In genomic region chr11:97856666-97857065, GRCh38 we compare ENCODE assay signal across 25 cellular contexts.
DNase-seq lines count a peak whose midpoint lies in the region; ATAC-seq, FAIRE-seq and TF ChIP-seq lines count a peak whose summit lies in the region.
"Had no signal": no experiment of that assay in that cellular context is flagged by ENCODE, and none has a peak within 500 bp of the region (broad histone marks: within the 10 kb centered on the region; RNA-seq: fewer than 3 reads in every experiment).

No MANE protein-coding gene starts in this region.

- intact Hi-C loops in K562 (cut with micrococcal nuclease): no loop called here

- no peak for FAIRE-seq in K562 (lab: Jason Lieb, UNC)
- FAIRE-seq: endothelial cell of umbilical vein had no signal

- ATAC-seq in K562: no peak
- no peak for ATAC-seq in HG02938 (IDR thresholded peaks at IDR 0.05; ENCODE audit: unreplicated experiment)
- no peak for ATAC-seq in HG03045 (IDR thresholded peaks at IDR 0.05; ENCODE audit: unreplicated experiment)
- ATAC-seq: mucosa of descending colon; natural killer cell treated with Interleukin-12 subunit alpha and Interleukin-12 subunit beta and Interleukin-15 and Interleukin-18, amount 100 ng/mL, for 72 hours had no signal

- no peak for TF ChIP-seq RAD21 in K562 (CRISPR knock-in tag; conservative IDR thresholded peaks at IDR 0.05 in 1 of 2, IDR thresholded peaks at IDR 0.05 in 1 of 2)

- H3K79me1 ChIP-seq in mesendoderm (ENCODE audit: low read length): no peaks in the 10 kb centered on the region

- H3K36me3 ChIP-seq in HUES48 (ENCODE audit: control insufficient read depth, insufficient read depth, low read length) (no peaks in the 10 kb centered on the region), K562 (ENCODE audit: control insufficient read depth, insufficient read depth, low read length) (no peaks in the 10 kb centered on the region), mesendoderm (ENCODE audit: control insufficient read depth, insufficient read depth, low read length) (no peaks in the 10 kb centered on the region)
- H3K36me3 ChIP-seq: BLaER1, right atrium auricular region, tibial nerve had no signal

- H3K18ac ChIP-seq in mesendoderm (ENCODE audit: low read length): no peak overlapping the region

- H3K9me1 ChIP-seq in K562 (ENCODE audit: control insufficient read depth, insufficient read depth, low read length): no peaks in the 10 kb centered on the region

- H3K79me2 ChIP-seq in K562 (ENCODE audit: control insufficient read depth, insufficient read depth, low read length): no peaks in the 10 kb centered on the region
- H3K79me2 ChIP-seq in mesendoderm (ENCODE audit: control insufficient read depth, insufficient read depth, low read length): no peaks in the 10 kb centered on the region

- H2BK5ac ChIP-seq in mesendoderm (ENCODE audit: low read length): no peak overlapping the region

- H3K4me1 ChIP-seq in HUES48 (ENCODE audit: control insufficient read depth, insufficient read depth, low read length) (peaks cover 40% of the 10 kb centered on the region), K562 (replicated peaks in 1 of 2; ENCODE audit: control insufficient read depth in 2 of 2, insufficient read depth in 2 of 2, low read length in 2 of 2) (no peaks in the 10 kb centered on the region; a peak in 1 of 5 replicates), mesendoderm (ENCODE audit: control insufficient read depth, low read depth, low read length) (no peaks in the 10 kb centered on the region)
- H3K4me1 ChIP-seq: BLaER1, Caco-2, right atrium auricular region, tibial nerve had no signal

- no peaks in the 10 kb centered on the region for H4K20me1 ChIP-seq in K562 (replicated peaks; ENCODE audit: control insufficient read depth, insufficient read depth, low read length)
- H4K20me1 ChIP-seq: BLaER1 had no signal

- TF ChIP-seq CTCF in K562 (IDR thresholded peaks at IDR 0.05 in 2 of 3, conservative IDR thresholded peaks at IDR 0.05 in 1 of 3; ENCODE audit: insufficient read depth in 2 of 3, low read depth in 1 of 3, low read length in 3 of 3): no peak

- 15% methylated on average over 2 of the region's 2 CpGs for WGBS in K562 (ENCODE audit: insufficient coverage, low coverage, missing lambda C conversion rate)
- WGBS in mesendoderm (ENCODE audit: extremely low coverage, insufficient coverage, low lambda C conversion rate): no CpG with 5 or more reads among the region's 2 CpGs

- H3K56ac ChIP-seq in mesendoderm (ENCODE audit: low read length): no peak overlapping the region

- H3K4me2 ChIP-seq in K562 (ENCODE audit: insufficient read depth, low read length) (no peak overlapping the region), mesendoderm (ENCODE audit: low read length) (no peak overlapping the region)
- H3K4me2 ChIP-seq: BLaER1, smooth muscle cell had no signal

- H3K9me3 ChIP-seq in HUES48 (ENCODE audit: control insufficient read depth, insufficient read depth, low read length) (no peaks in the 10 kb centered on the region), K562 (replicated peaks; ENCODE audit: control insufficient read depth, insufficient read depth, low read depth, low read length) (no peaks in the 10 kb centered on the region)
- H3K9me3 ChIP-seq: BLaER1, Caco-2, right atrium auricular region, tibial nerve had no signal

- no TSS peak for BruUV-seq in K562 (replicated peaks; lab: Mats Ljungman, UMichigan)

- H2BK120ac ChIP-seq in mesendoderm (ENCODE audit: low read depth, low read length): no peak overlapping the region

- H4K5ac ChIP-seq in mesendoderm (ENCODE audit: low read length): no peak overlapping the region

- H4K8ac ChIP-seq in mesendoderm (ENCODE audit: low read depth, low read length): no peak overlapping the region

- peak overlapping the region; percentile 75 for H3K27ac ChIP-seq in HUES48 (ENCODE audit: low read depth, low read length)
- no peak overlapping the region for H3K27ac ChIP-seq in K562 (ENCODE audit: extremely low read depth, low read depth, low read length)
- H3K27ac ChIP-seq in mesendoderm (ENCODE audit: low read depth, low read length): no peak overlapping the region
- H3K27ac ChIP-seq: BLaER1, right atrium auricular region, tibial nerve had no signal

- H3K9ac ChIP-seq in HUES48 (ENCODE audit: low read depth, low read length) (no peak overlapping the region), K562 (ENCODE audit: insufficient read depth in 1 of 2, low read depth in 2 of 2, low read length in 2 of 2) (no peak overlapping the region), mesendoderm (ENCODE audit: low read length) (no peak overlapping the region)
- H3K9ac ChIP-seq: BLaER1 had no signal

- H3K27me3 ChIP-seq in HUES48 (ENCODE audit: control insufficient read depth, insufficient read depth, low read length) (no peaks in the 10 kb centered on the region), K562 (ENCODE audit: control insufficient read depth in 2 of 2, insufficient read depth in 2 of 2, low read length in 2 of 2) (no peaks in the 10 kb centered on the region), mesendoderm (ENCODE audit: insufficient read depth, low read length, poor library complexity) (no peaks in the 10 kb centered on the region)
- H3K27me3 ChIP-seq: BLaER1, right atrium auricular region, tibial nerve had no signal

- POLR2A ChIA-PET in K562 (lab: Yijun Ruan, JAX): no interaction called here

- peak overlapping the region; percentile 44 for H3K4me3 ChIP-seq in HUES48 (ENCODE audit: low read depth, low read length)
- H3K4me3 ChIP-seq in K562: no peak overlapping the region
- H3K4me3 ChIP-seq in mesendoderm (ENCODE audit: low read length): no peak overlapping the region
- H3K4me3 ChIP-seq: BLaER1, lung, mucosa of descending colon, right atrium auricular region, smooth muscle cell, tibial nerve had no signal

- no peak for TF ChIP-seq EP300 in K562 (IDR thresholded peaks at IDR 0.05; ENCODE audit: low read length)

- H3K4ac ChIP-seq in mesendoderm (ENCODE audit: low read depth, low read length): no peak overlapping the region

- CTCF ChIA-PET in K562 (lab: Yijun Ruan, JAX; ENCODE audit: low intra/inter-chr PET ratio): no interaction called here

- H2AK5ac ChIP-seq in mesendoderm (ENCODE audit: low read length): no peak overlapping the region

- H3K23ac ChIP-seq in mesendoderm (ENCODE audit: low read length): no peak overlapping the region

- TF ChIP-seq POLR2A in K562 (conservative IDR thresholded peaks at IDR 0.05): no peak

- in situ Hi-C loops in K562 (cut with MboI): no loop called here

- H2AFZ ChIP-seq in K562 (ENCODE audit: low read depth, low read length): 0 out of 2 replicates have a peak overlapping the region, but pooled peaks have one; percentile 35

- peak; percentile 6 to 25 for DNase-seq in NCI-H1930 (lab: John Stamatoyannopoulos, UW)
- no peak for DNase-seq in K562 (ENCODE audit: extremely low read depth in 1 of 4, low spot score in 3 of 4)
- DNase-seq in mesendoderm: peak; percentile 74
- no peak for DNase-seq in activated CD4-positive, alpha-beta T cell treated with anti-CD3 and anti-CD28 coated beads for 48 hours
- DNase-seq: activated B cell treated with CpG ODN at 0.5 μM for 24 hours; activated CD4-positive, alpha-beta T cell treated with anti-CD3 and anti-CD28 coated beads, Interleukin-2, amount 50 U/mL, for 48 hours; activated CD8-positive, alpha-beta memory T cell treated with anti-CD3 and anti-CD28 coated beads, Interleukin-2, amount 50 U/mL, for 4 hours; activated naive CD4-positive, alpha-beta T cell treated with anti-CD3 and anti-CD28 coated beads, Interleukin-2, amount 10 ng/mL, durations not matched to agents 7 days and 5 days; Caco-2; DMS79 treated with DMSO at 0.1 percent for 48 hours; mucosa of descending colon; NCI-H2107; NCI-H510A; stimulated activated CD4-positive, alpha-beta T cell treated with anti-CD3 and anti-CD28 coated beads, Interleukin-1b, Interleukin-23, amount 100 ng/mL, for 48 hours; SW 1271 had no signal

- no peak overlapping the region for H2BK15ac ChIP-seq in mesendoderm (replicated peaks; ENCODE audit: low read depth)

TF ChIP-seq in K562, 482 proteins besides CTCF, POLR2A, EP300 and RAD21 (continues in another document):
- TF ChIP-seq, protein P1, sequence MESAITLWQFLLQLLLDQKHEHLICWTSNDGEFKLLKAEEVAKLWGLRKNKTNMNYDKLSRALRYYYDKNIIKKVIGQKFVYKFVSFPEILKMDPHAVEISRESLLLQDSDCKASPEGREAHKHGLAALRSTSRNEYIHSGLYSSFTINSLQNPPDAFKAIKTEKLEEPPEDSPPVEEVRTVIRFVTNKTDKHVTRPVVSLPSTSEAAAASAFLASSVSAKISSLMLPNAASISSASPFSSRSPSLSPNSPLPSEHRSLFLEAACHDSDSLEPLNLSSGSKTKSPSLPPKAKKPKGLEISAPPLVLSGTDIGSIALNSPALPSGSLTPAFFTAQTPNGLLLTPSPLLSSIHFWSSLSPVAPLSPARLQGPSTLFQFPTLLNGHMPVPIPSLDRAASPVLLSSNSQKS (CRISPR knock-in tag; IDR thresholded peaks at IDR 0.05): no peak
- TF ChIP-seq ZNF23 (CRISPR knock-in tag; IDR thresholded peaks at IDR 0.05) (no peak), CHD2 (IDR thresholded peaks at IDR 0.05; ENCODE audit: low read depth, low read length) (no peak), RBM22 (IDR thresholded peaks at IDR 0.05; ENCODE audit: low read depth, low read length, poor library complexity, severe bottlenecking) (no peak)
- TF ChIP-seq, protein P2, sequence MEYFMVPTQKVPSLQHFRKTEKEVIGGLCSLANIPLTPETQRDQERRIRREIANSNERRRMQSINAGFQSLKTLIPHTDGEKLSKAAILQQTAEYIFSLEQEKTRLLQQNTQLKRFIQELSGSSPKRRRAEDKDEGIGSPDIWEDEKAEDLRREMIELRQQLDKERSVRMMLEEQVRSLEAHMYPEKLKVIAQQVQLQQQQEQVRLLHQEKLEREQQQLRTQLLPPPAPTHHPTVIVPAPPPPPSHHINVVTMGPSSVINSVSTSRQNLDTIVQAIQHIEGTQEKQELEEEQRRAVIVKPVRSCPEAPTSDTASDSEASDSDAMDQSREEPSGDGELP (CRISPR knock-in tag; IDR thresholded peaks at IDR 0.05; ENCODE audit: borderline replicate concordance): no peak

Comparison
In these comparisons a context has a peak if more than half of its experiments do, and no peak if none do; other contexts are left out.
1. DNase-seq: peak in NCI-H1930 (2 of 2) and mesendoderm (single experiment); none in K562 (0 of 4) and activated CD4-positive, alpha-beta T cell treated with anti-CD3 and anti-CD28 coated beads for 48 hours (single experiment).